ENCODE assay signal across 29 cellular contexts in the genomic region with DNA sequence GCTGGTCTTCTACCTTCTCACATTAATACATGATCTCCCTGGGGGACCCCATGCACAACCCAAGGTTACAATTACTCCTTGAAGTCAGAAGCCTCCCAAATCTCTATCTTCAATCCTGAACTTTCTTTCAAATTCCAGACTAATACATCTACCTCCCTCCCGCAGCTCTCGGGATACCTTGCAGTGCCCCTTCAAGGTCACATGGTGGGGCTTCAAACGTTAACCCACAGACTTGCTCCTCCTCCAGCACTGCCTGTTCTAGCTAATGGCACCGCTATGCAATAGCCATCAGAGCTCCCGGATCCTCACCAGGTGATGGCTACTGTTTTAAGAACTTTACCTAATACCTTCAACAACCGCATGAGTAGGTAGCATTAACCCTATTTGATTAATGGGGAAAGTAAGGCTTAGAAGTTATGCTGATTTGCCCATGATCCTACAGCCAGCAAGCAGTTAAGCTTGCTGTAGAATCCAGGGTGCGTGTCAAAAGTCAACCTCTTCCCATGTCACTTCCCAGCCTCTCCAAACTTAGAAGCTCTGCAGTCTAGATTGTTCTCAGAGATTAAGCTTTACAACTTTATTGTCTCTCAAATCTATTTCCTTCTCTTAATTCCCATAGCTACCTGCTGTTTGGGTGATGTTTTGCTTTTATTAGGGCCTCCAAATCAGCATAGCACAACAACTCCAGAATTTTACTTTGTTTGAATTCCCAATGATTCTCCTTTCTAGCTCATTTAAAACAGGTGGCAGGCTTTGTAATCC. TPM values are rescaled to one million over a fixed set of nuclear protein-coding genes. Genes with fewer than 3 reads are reported as not detected.
DNase-seq lines count a peak whose midpoint lies in the region; ATAC-seq, FAIRE-seq and TF ChIP-seq lines count a peak whose summit lies in the region.
"Had no signal": no experiment of that assay in that cellular context is flagged by ENCODE, and none has a peak within 500 bp of the region (broad histone marks: within the 10 kb centered on the region; RNA-seq: fewer than 3 reads in every experiment).

No MANE protein-coding gene starts in this region.

- no peak overlapping the region for H4K91ac ChIP-seq in H1 (replicated peaks; ENCODE audit: insufficient read length, low read length)

- H3K4me1 ChIP-seq in Loucy (ENCODE audit: insufficient read depth, low read length, poor library complexity, severe bottlenecking) (peaks cover 80% of the 10 kb centered on the region), H1 (replicated peaks in 1 of 4; ENCODE audit: control insufficient read depth in 3 of 4, insufficient read depth in 4 of 4, low read length in 3 of 4) (peaks cover 15 to 62% (median 42%) of the 10 kb centered on the region in 4 experiments), mesodermal cell (ENCODE audit: control insufficient read depth, insufficient read depth, low read length, poor library complexity, severe bottlenecking) (peaks cover 26% of the 10 kb centered on the region), subcutaneous abdominal adipose tissue (ENCODE audit: control insufficient read depth in 5 of 5, insufficient read depth in 5 of 5, low read length in 5 of 5) (peaks cover 12 to 77% (median 68%) of the 10 kb centered on the region in 5 donors), osteoblast (ENCODE audit: insufficient read depth, low read length) (peaks cover 24% of the 10 kb centered on the region)

- no peak for ATAC-seq in omental fat pad (ENCODE audit: low FRiP score)
- ATAC-seq: activated CD4-positive, alpha-beta T cell treated with anti-CD3 and anti-CD28 coated beads for 36 hours; activated CD8-positive, alpha-beta T cell treated with anti-CD3 and anti-CD28 coated beads, Interleukin-2, amount 10 ng/mL, durations not matched to agents 7 days and 5 days; naive thymus-derived CD8-positive, alpha-beta T cell; pancreas; PC-3; SK-N-SH treated with all-trans-retinoic acid at 6 μM for 48 hours; T-helper 17 cell had no signal

- TF ChIP-seq EP300 in H1 (IDR thresholded peaks at IDR 0.05; ENCODE audit: borderline replicate concordance in 1 of 2, low read depth in 2 of 2, low read length in 2 of 2), result no peak

- H3K36me3 ChIP-seq in Loucy (ENCODE audit: insufficient read depth, low read length) (no peaks in the 10 kb centered on the region; the same call in 1 of the 2 replicates), H1 (ENCODE audit: control insufficient read depth in 2 of 4, insufficient read depth in 4 of 4, low read length in 3 of 4) (no peaks in the 10 kb centered on the region), mesodermal cell (ENCODE audit: control insufficient read depth, insufficient read depth, low read length) (no peaks in the 10 kb centered on the region), subcutaneous abdominal adipose tissue (ENCODE audit: control insufficient read depth in 5 of 5, insufficient read depth in 5 of 5, low read length in 5 of 5) (peaks cover 0 to 14% (median 5%) of the 10 kb centered on the region in 5 donors), osteoblast (ENCODE audit: insufficient read depth, low read length) (peaks cover 10% of the 10 kb centered on the region)
- H3K36me3 ChIP-seq: HAP-1, pancreas had no signal

- no peaks in the 10 kb centered on the region for H3K79me1 ChIP-seq in H1 (ENCODE audit: low read depth, low read length)

- H3K18ac ChIP-seq in H1 (ENCODE audit: extremely low read depth, low read length), result no peak overlapping the region

- H2AFZ ChIP-seq in Loucy (ENCODE audit: low read length) (no peak overlapping the region), H1 (ENCODE audit: low read length) (no peak overlapping the region), osteoblast (ENCODE audit: low read length) (no peak overlapping the region)

- no peak overlapping the region for H2AK5ac ChIP-seq in H1 (ENCODE audit: low read depth, low read length)

- no peak overlapping the region for H3K14ac ChIP-seq in H1 (ENCODE audit: insufficient read length)

- POLR2A ChIA-PET in H1 (lab: Charles Lee; ENCODE audit: partially characterized antibody), result interaction anchor here (0.7 to 3.7 kb wide), 2 partner anchors 10 to 20 kb away, joined by 3 to 19 read pairs; no protein-coding TSS in a partner anchor

- 7% methylated on average over 7 of the region's 7 CpGs; no CpG with 5 or more reads in 1 of the 2 experiments for WGBS in H1 (ENCODE audit: extremely low coverage in 1 of 2, insufficient coverage in 1 of 2, insufficient read length in 1 of 2, insufficient replicate concordance in 2 of 2, low coverage in 1 of 2, low lambda C conversion rate in 2 of 2, missing lambda C conversion rate in 1 of 2), 2 experiments
- WGBS in mesodermal cell (ENCODE audit: insufficient coverage in 2 of 2), 2 experiments, result 36 to 43% methylated on average over 4 of the region's 7 CpGs

- H3K27ac ChIP-seq in H1 (ENCODE audit: low read depth, low read length) (no peak overlapping the region), mesodermal cell (ENCODE audit: low read depth, low read length, severe bottlenecking) (peak overlapping the region; percentile 46), subcutaneous abdominal adipose tissue (ENCODE audit: low read depth, low read length) (peak overlapping the region; percentile 4), osteoblast (ENCODE audit: low read depth, low read length) (no peak overlapping the region)
- H3K27ac ChIP-seq: dorsolateral prefrontal cortex, HL-60, KMS-11, pancreas, skin epidermis had no signal

- H3K79me2 ChIP-seq in Loucy (ENCODE audit: insufficient read depth, low read length), result no peaks in the 10 kb centered on the region
- no peaks in the 10 kb centered on the region for H3K79me2 ChIP-seq in H1 (ENCODE audit: control insufficient read depth in 1 of 2, insufficient read depth in 2 of 2, low read length in 2 of 2)
- no peaks in the 10 kb centered on the region for H3K79me2 ChIP-seq in osteoblast (ENCODE audit: insufficient read depth, low read length)

- H3K9me2 ChIP-seq in Loucy (replicated peaks; ENCODE audit: low read depth, low read length), result no peaks in the 10 kb centered on the region

- H2BK120ac ChIP-seq in H1 (replicated peaks; ENCODE audit: low read depth, low read length), result no peak overlapping the region

- DNase-seq in H1 (ENCODE audit: low read depth in 1 of 2, low spot score in 2 of 2) (no peak), osteoblast (ENCODE audit: insufficient read length, low spot score, missing footprints) (no peak), NCI-H128 (lab: John Stamatoyannopoulos, UW; ENCODE audit: unreplicated experiment) (no peak), omental fat pad (ENCODE audit: low spot score) (no peak)
- DNase-seq: activated CD4-positive, alpha-beta T cell treated with anti-CD3 and anti-CD28 coated beads for 36 hours; activated CD8-positive, alpha-beta T cell treated with anti-CD3 and anti-CD28 coated beads, Interleukin-2, amount 10 ng/mL, durations not matched to agents 7 days and 5 days; activated naive CD4-positive, alpha-beta T cell treated with anti-CD3 and anti-CD28 coated beads, Interleukin-2, amount 50 U/mL, for 16 hours; CD8-positive, alpha-beta memory T cell; dorsolateral prefrontal cortex; hypothalamus; left ventricle myocardium superior; naive thymus-derived CD8-positive, alpha-beta T cell; NCI-H1417; NCI-H2029; PC-3; stimulated activated naive CD4-positive, alpha-beta T cell; T-helper 17 cell had no signal

- no peaks in the 10 kb centered on the region for H3K9me3 ChIP-seq in Loucy (ENCODE audit: insufficient read depth, low read depth, low read length)
- no peaks in the 10 kb centered on the region for H3K9me3 ChIP-seq in H1 (ENCODE audit: insufficient read depth in 2 of 2, low read depth in 1 of 2, low read length in 1 of 2)
- no peaks in the 10 kb centered on the region for H3K9me3 ChIP-seq in mesodermal cell (ENCODE audit: control insufficient read depth, low read length)
- H3K9me3 ChIP-seq in subcutaneous abdominal adipose tissue (ENCODE audit: control insufficient read depth in 5 of 5, low read length in 5 of 5), result no peaks in the 10 kb centered on the region
- H3K9me3 ChIP-seq in osteoblast (ENCODE audit: low read depth, low read length), result no peaks in the 10 kb centered on the region
- H3K9me3 ChIP-seq: HAP-1, pancreas had no signal

- H3K9ac ChIP-seq in Loucy (ENCODE audit: low read depth, low read length, poor library complexity, severe bottlenecking) (peak overlapping the region; percentile 49), H1 (replicated peaks in 1 of 4; ENCODE audit: extremely low read depth in 1 of 4, low read depth in 3 of 4, low read length in 3 of 4) (no peak overlapping the region), subcutaneous abdominal adipose tissue (ENCODE audit: low read length in 5 of 5) (no peak overlapping the region)
- H3K9ac ChIP-seq: KMS-11 had no signal

- H3K4ac ChIP-seq in H1 (replicated peaks; ENCODE audit: insufficient read length, low read depth, low read length), result no peak overlapping the region

- H3K27me3 ChIP-seq in Loucy (ENCODE audit: insufficient read depth, low read length, poor library complexity, severe bottlenecking) (no peaks in the 10 kb centered on the region), H1 (replicated peaks in 1 of 4; ENCODE audit: control insufficient read depth in 3 of 4, extremely low read depth in 1 of 4, insufficient read depth in 3 of 4, low read length in 3 of 4) (peaks cover 76 to 98% (median 91%) of the 10 kb centered on the region in 4 experiments), subcutaneous abdominal adipose tissue (ENCODE audit: control insufficient read depth in 5 of 5, insufficient read depth in 4 of 5, low read length in 5 of 5) (no peaks in the 10 kb centered on the region), osteoblast (ENCODE audit: insufficient read depth, low read length) (peaks cover 6% of the 10 kb centered on the region)
- H3K27me3 ChIP-seq: pancreas had no signal

- H2BK15ac ChIP-seq in H1 (ENCODE audit: low read length), result no peak overlapping the region

- no peak for TF ChIP-seq POLR2A in H1 (IDR thresholded peaks at IDR 0.05; ENCODE audit: control extremely low read depth in 1 of 2, low read depth in 2 of 2, low read length in 2 of 2)

- FAIRE-seq in H1 (lab: Jason Lieb, UNC), result peak; percentile 32
- FAIRE-seq: GM18507, islet of Langerhans, pancreas, urothelium cell line had no signal

- TF ChIP-seq CTCF in Loucy (conservative IDR thresholded peaks at IDR 0.05; ENCODE audit: low read length) (no peak), H1 (IDR thresholded peaks at IDR 0.05; ENCODE audit: control extremely low read depth in 1 of 3, insufficient read depth in 1 of 3, low read depth in 1 of 3, low read length in 3 of 3) (no peak), osteoblast (IDR thresholded peaks at IDR 0.05; ENCODE audit: extremely low read depth, low read depth, low read length) (no peak), omental fat pad (IDR thresholded peaks at IDR 0.05) (no peak)

- no peak for TF ChIP-seq RAD21 in H1 (IDR thresholded peaks at IDR 0.05 in 1 of 2, conservative IDR thresholded peaks at IDR 0.05 in 1 of 2; ENCODE audit: low read depth in 2 of 2, low read length in 2 of 2)

- no peak overlapping the region for H2BK20ac ChIP-seq in H1 (ENCODE audit: low read length)

- H3K4me2 ChIP-seq in Loucy (ENCODE audit: low read depth, low read length, poor library complexity, severe bottlenecking), result peak overlapping the region; percentile 67
- H3K4me2 ChIP-seq in H1 (ENCODE audit: insufficient read depth in 1 of 2, low read depth in 2 of 2, low read length in 2 of 2), result peak overlapping the region; percentile 3 to 26; a peak in 2 of 4 replicates
- no peak overlapping the region for H3K4me2 ChIP-seq in osteoblast (ENCODE audit: insufficient read depth, low read length)
- H3K4me2 ChIP-seq: KMS-11 had no signal

- no peak overlapping the region for H3K23ac ChIP-seq in H1 (ENCODE audit: insufficient read length)

- H2BK5ac ChIP-seq in H1 (ENCODE audit: low read depth, low read length), result no peak overlapping the region

- H4K20me1 ChIP-seq in Loucy (ENCODE audit: insufficient read depth, low read length, poor library complexity, severe bottlenecking) (no peaks in the 10 kb centered on the region), H1 (replicated peaks in 1 of 2; ENCODE audit: control insufficient read depth in 1 of 2, insufficient read depth in 2 of 2, low read length in 2 of 2) (peaks cover 8 to 9% of the 10 kb centered on the region in 2 experiments), osteoblast (ENCODE audit: insufficient read depth, low read length) (no peaks in the 10 kb centered on the region)

- no peak overlapping the region for H4K8ac ChIP-seq in H1 (ENCODE audit: extremely low read depth, insufficient read depth, low read length)

- H3K4me3 ChIP-seq in Loucy (ENCODE audit: low read length, poor library complexity, severe bottlenecking) (peak overlapping the region; percentile 30), H1 (ENCODE audit: extremely low read depth in 1 of 4, insufficient read depth in 2 of 4, low read depth in 3 of 4, low read length in 4 of 4) (peak overlapping the region in 3 of 4 experiments; percentile 5 to 33 (median 15); a peak in 1 of 8 replicates), mesodermal cell (ENCODE audit: extremely low read depth, insufficient read depth, low read length, poor library complexity, severe bottlenecking) (no peak overlapping the region), subcutaneous abdominal adipose tissue (ENCODE audit: low read depth in 1 of 5, low read length in 5 of 5) (no peak overlapping the region), osteoblast (ENCODE audit: insufficient read depth, low read length) (no peak overlapping the region)
- H3K4me3 ChIP-seq: dorsolateral prefrontal cortex, HAP-1, pancreas, skin epidermis had no signal

- no peak overlapping the region for H4K5ac ChIP-seq in H1 (ENCODE audit: insufficient read length, low read depth, low read length)

- peaks cover 3% of the 10 kb centered on the region; the same call in 1 of the 2 replicates for H3K23me2 ChIP-seq in H1 (ENCODE audit: low read depth, low read length)

- H3K56ac ChIP-seq in H1 (replicated peaks; ENCODE audit: insufficient read length, low read depth, low read length), result no peak overlapping the region

- no peak overlapping the region for H2BK12ac ChIP-seq in H1 (ENCODE audit: low read depth, low read length)

- peaks cover 11% of the 10 kb centered on the region for H3F3A ChIP-seq in Loucy (ENCODE audit: low read depth)

- CTCF ChIA-PET in H1 (lab: Charles Lee; ENCODE audit: partially characterized antibody), result interaction anchor here (0.6 to 18.3 kb wide), 17 partner anchors 9 to 1193 kb away, joined by 3 to 591 read pairs (median 4); a partner anchor contains a TSS

RNA-seq across cellular contexts. Expression of a gene that starts 44.7 kb away (rescaled TPM):
- 1.1 and 2.2 TPM in 2 replicates for total RNA-seq in H1 (2021; fragmentation: NEBNext Ultra II Directional; extraction: Animal tissue kit (Norgen Biotek cat#: 25700))
- polyA plus RNA-seq in H1 (2011; rRNA removed), result 0.94 and 1.2 TPM in 2 replicates
- polyA plus RNA-seq in H1 (2011; cell fraction: cytosol; rRNA removed), result 0.81 TPM
- 4.0 TPM for polyA plus RNA-seq in H1 (2011; cell fraction: nucleus; rRNA removed)
- polyA plus RNA-seq in H1 (2012, experiment 1 of 2), result 0.82 to 2.1 TPM (median 1.5 TPM) in 4 replicates
- 0.17 TPM for polyA plus RNA-seq in H1 (2012, experiment 2 of 2)
- 0.89 TPM for polyA plus RNA-seq in H1 (2013, experiment 1 of 2)
- polyA plus RNA-seq in H1 (2013, experiment 2 of 2), result 0.81 TPM
- 1.9 and 3.1 TPM in 2 replicates for polyA minus RNA-seq in H1 (2011; rRNA and poly(A)+ RNA removed)
- 0.51 TPM for polyA minus RNA-seq in H1 (2011; cell fraction: cytosol; rRNA and poly(A)+ RNA removed)
- polyA minus RNA-seq in H1 (2011; cell fraction: nucleus; rRNA and poly(A)+ RNA removed), result 2.9 TPM
- polyA plus RNA-seq in mesodermal cell (2013, experiment 1 of 2), result 46.8 TPM
- 50.0 TPM for polyA plus RNA-seq in mesodermal cell (2013, experiment 2 of 2)
- total RNA-seq in osteoblast (16.6 and 22.4 TPM in 2 replicates), omental fat pad (10 to 100 TPM; 22.3 to 33.6 (median 26.0) TPM)

Comparison
In these comparisons a context has a peak if more than half of its experiments do, and no peak if none do; other contexts are left out.
1. H3K4me3 ChIP-seq: peak in Loucy (single experiment) and H1 (3 of 4); none in mesodermal cell (single experiment), subcutaneous abdominal adipose tissue (0 of 5) and osteoblast (single experiment).
2. H3K27ac ChIP-seq: peak in mesodermal cell (single experiment) and subcutaneous abdominal adipose tissue (single experiment); none in H1 (single experiment) and osteoblast (single experiment).